In genomic region chr3:50155491-50155878, GRCh38 we compare ENCODE assay signal across 9 cellular contexts. TPM values are rescaled to one million over a fixed set of nuclear protein-coding genes. Genes with fewer than 3 reads are reported as not detected.
A peak's percentile ranks its signal among the peaks of the same experiment; 100 is the strongest.
DNase-seq lines count a peak whose midpoint lies in the region; ATAC-seq and TF ChIP-seq lines count a peak whose summit lies in the region.
"Had no signal": no experiment of that assay in that cellular context is flagged by ENCODE, and none has a peak within 500 bp of the region (broad histone marks: within the 10 kb centered on the region; RNA-seq: fewer than 3 reads in every experiment).

No MANE protein-coding gene starts in this region.

- CTCF ChIA-PET in AG04450 (lab: Charles Lee), result no interaction called here

- H3K4me1 Mint-ChIP-seq in natural killer cell, result peaks cover 6 to 29% of the 10 kb centered on the region in 2 donors

- H3K4me3 Mint-ChIP-seq in natural killer cell, result peak overlapping the region; percentile 74

- POLR2A ChIA-PET in AG04450 (lab: Yijun Ruan, JAX), result interaction anchor here (1.8 kb wide), 1 partner anchor 80 kb away, joined by 6 read pairs; the partner anchor contains the start of gene GNAI2

- H3K27me3 ChIP-seq in AG04450 (ENCODE audit: control insufficient read depth, insufficient read depth, low read length) (peaks cover 6% of the 10 kb centered on the region), duodenal mucosa (ENCODE audit: control insufficient read depth in 1 of 2, insufficient read depth in 2 of 2, low read length in 2 of 2) (no peaks in the 10 kb centered on the region)

- H3K9ac ChIP-seq in duodenal mucosa (ENCODE audit: low read depth in 1 of 2, low read length in 2 of 2), result peak overlapping the region; percentile 56 to 75

- H3K36me3 Mint-ChIP-seq in natural killer cell, result no peaks in the 10 kb centered on the region

- no peak overlapping the region for H3K27ac Mint-ChIP-seq in natural killer cell

- intact Hi-C loops in natural killer cell (cut with micrococcal nuclease), result no loop called here

- ATAC-seq in natural killer cell (no peak), GM19395 (IDR thresholded peaks at IDR 0.05; ENCODE audit: unreplicated experiment) (no peak)

- peaks cover 0 to 8% of the 10 kb centered on the region in 2 donors for H3K36me3 ChIP-seq in duodenal mucosa (ENCODE audit: control insufficient read depth in 1 of 2, insufficient read depth in 2 of 2, low read length in 2 of 2)

- H3K4me1 ChIP-seq in duodenal mucosa (ENCODE audit: control insufficient read depth in 1 of 2, insufficient read depth in 2 of 2, low read length in 2 of 2), result peaks cover 45 to 59% of the 10 kb centered on the region in 2 donors

- no peak for TF ChIP-seq RAD21 in Ishikawa (IDR thresholded peaks at IDR 0.05; ENCODE audit: low read depth)

- H3K27ac ChIP-seq in AG04450 (ENCODE audit: low read depth, low read length) (no peak overlapping the region), duodenal mucosa (ENCODE audit: low read depth, low read length) (no peak overlapping the region)

- no peaks in the 10 kb centered on the region for H3K9me3 Mint-ChIP-seq in natural killer cell

- peaks cover 23 to 37% of the 10 kb centered on the region in 2 donors for H3K27me3 Mint-ChIP-seq in natural killer cell (ENCODE audit: low read depth in 2 of 2)

- H3K4me3 ChIP-seq in AG04450 (ENCODE audit: low read depth, low read length) (peak overlapping the region; percentile 69), duodenal mucosa (ENCODE audit: low read depth in 1 of 2, low read length in 2 of 2) (peak overlapping the region; percentile 73 to 78)

- no peak for TF ChIP-seq EP300 in Ishikawa (IDR thresholded peaks at IDR 0.05; ENCODE audit: borderline replicate concordance)

- no peak for DNase-seq in AG04450 (ENCODE audit: low read depth, low spot score)
- DNase-seq in natural killer cell, result no peak
- no peak for DNase-seq in stimulated activated naive CD4-positive, alpha-beta T cell treated with Interleukin-2 at 50 U/mL for 16 hours (lab: John Stamatoyannopoulos, UW)
- no peak for DNase-seq in epidermal melanocyte (ENCODE audit: insufficient read length, low spot score)
- no peak for DNase-seq in HCEC 1CT

- TF ChIP-seq CTCF in AG04450 (IDR thresholded peaks at IDR 0.05; ENCODE audit: low read depth, low read length), result no peak
- TF ChIP-seq CTCF in natural killer cell (IDR thresholded peaks at IDR 0.05), result no peak

- no peaks in the 10 kb centered on the region for H3K9me3 ChIP-seq in AG04450 (ENCODE audit: control insufficient read depth, insufficient read depth, low read length)
- no peaks in the 10 kb centered on the region for H3K9me3 ChIP-seq in duodenal mucosa (ENCODE audit: control insufficient read depth in 1 of 2, low read length in 2 of 2)

TF ChIP-seq in Ishikawa, 13 proteins besides CTCF, POLR2A, EP300 and RAD21:
- TF ChIP-seq ZBTB7A (IDR thresholded peaks at IDR 0.05; ENCODE audit: low read depth) (peak; percentile 67; the same call in 1 of the 2 replicates), TAF1 (IDR thresholded peaks at IDR 0.05; ENCODE audit: low read depth) (0 out of 2 replicates have a peak, but pooled peaks have one; percentile 8), FOXM1 (IDR thresholded peaks at IDR 0.05; ENCODE audit: borderline replicate concordance, low read depth) (no peak)
- TF ChIP-seq, protein P1, sequence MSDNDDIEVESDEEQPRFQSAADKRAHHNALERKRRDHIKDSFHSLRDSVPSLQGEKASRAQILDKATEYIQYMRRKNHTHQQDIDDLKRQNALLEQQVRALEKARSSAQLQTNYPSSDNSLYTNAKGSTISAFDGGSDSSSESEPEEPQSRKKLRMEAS (IDR thresholded peaks at IDR 0.05), result no peak; the same call in 1 of the 2 replicates

RNA-seq across cellular contexts. Expression of gene SEMA3F, which starts 0.4 kb away (rescaled TPM):
- polyA plus RNA-seq in AG04450 (2011; rRNA removed), result 14.7 and 17.1 TPM in 2 replicates
- 21.5 and 27.8 TPM in 2 replicates for polyA minus RNA-seq in AG04450 (2011; rRNA and poly(A)+ RNA removed)
- total RNA-seq in natural killer cell, result 1 to 10 TPM in 1 of 3 donors, under 1 TPM in 2; 0.16 to 1.1 (median 0.78) TPM

RNA-seq across cellular contexts. Expression of gene GNAT1, which starts 35.9 kb away (rescaled TPM):
- not detected in 2 replicates for polyA plus RNA-seq in AG04450 (2011; rRNA removed)
- polyA minus RNA-seq in AG04450 (2011; rRNA and poly(A)+ RNA removed), result not detected in 2 replicates
- not detected for total RNA-seq in natural killer cell
- total RNA-seq: M059J had no signal

RNA-seq across cellular contexts. Expression of gene SLC38A3, which starts 49.6 kb away (rescaled TPM):
- polyA plus RNA-seq in AG04450 (2011; rRNA removed), result 0.06 and 0.11 TPM in 2 replicates
- polyA minus RNA-seq in AG04450 (2011; rRNA and poly(A)+ RNA removed), result not detected in 2 replicates
- total RNA-seq in natural killer cell, result under 1 TPM in 1 of 3 donors, not detected in 2; 0.82 TPM
